ENCODE assay signal across 12 cellular contexts in the genomic region with DNA sequence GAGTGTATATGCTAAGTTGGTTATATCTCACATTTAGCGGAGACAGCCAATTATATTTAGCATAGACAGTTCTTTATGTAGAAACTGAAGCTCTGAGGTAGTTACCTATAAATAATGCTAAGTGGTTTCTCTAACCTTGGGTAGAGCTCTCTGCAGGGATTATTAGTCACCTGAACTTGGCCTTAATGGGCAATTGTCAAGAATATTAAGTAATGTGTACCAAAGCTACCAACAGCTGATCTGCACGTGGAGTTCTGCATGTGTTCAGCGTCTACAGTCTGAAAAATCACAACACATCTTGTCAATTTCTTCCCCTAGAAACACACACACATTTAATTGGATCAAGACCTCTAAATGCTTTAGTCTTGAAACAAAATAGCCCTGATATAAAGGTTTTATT.
DNase-seq lines count a peak whose midpoint lies in the region; ATAC-seq and TF ChIP-seq lines count a peak whose summit lies in the region.
"Had no signal": no experiment of that assay in that cellular context is flagged by ENCODE, and none has a peak within 500 bp of the region (broad histone marks: within the 10 kb centered on the region; RNA-seq: fewer than 3 reads in every experiment).

No MANE protein-coding gene starts in this region.

- no peaks in the 10 kb centered on the region for H3K9me3 ChIP-seq in psoas muscle
- H3K9me3 ChIP-seq in CD4-positive, alpha-beta T cell (ENCODE audit: control insufficient read depth, low read length): no peaks in the 10 kb centered on the region
- H3K9me3 ChIP-seq: A549, HAP-1 had no signal

- peaks cover 3% of the 10 kb centered on the region for H3K9me3 Mint-ChIP-seq in CD4-positive, alpha-beta T cell
- H3K9me3 Mint-ChIP-seq in activated CD8-positive, alpha-beta T cell treated with anti-CD3 and anti-CD28 coated beads for 36 hours: peaks cover 8% of the 10 kb centered on the region

- CTCF ChIA-PET in CD4-positive, alpha-beta T cell (lab: Charles Lee): no interaction called here
- CTCF ChIA-PET in activated CD8-positive, alpha-beta T cell treated with anti-CD3 and anti-CD28 coated beads for 36 hours (lab: Charles Lee): no interaction called here

- H3K4me1 ChIP-seq in psoas muscle: peaks cover 9% of the 10 kb centered on the region
- H3K4me1 ChIP-seq: A549, HAP-1 had no signal

- TF ChIP-seq CTCF in fibroblast of mammary gland (conservative IDR thresholded peaks at IDR 0.05; ENCODE audit: control insufficient read depth, insufficient read depth, low read depth, low read length) (no peak), psoas muscle (IDR thresholded peaks at IDR 0.05) (no peak)
- TF ChIP-seq CTCF in CD4-positive, alpha-beta T cell (IDR thresholded peaks at IDR 0.05): no peak
- no peak for TF ChIP-seq CTCF in activated CD8-positive, alpha-beta T cell treated with anti-CD3 and anti-CD28 coated beads for 36 hours (IDR thresholded peaks at IDR 0.05)

- H3K4me3 Mint-ChIP-seq in CD4-positive, alpha-beta T cell: no peak overlapping the region
- H3K4me3 Mint-ChIP-seq in activated CD8-positive, alpha-beta T cell treated with anti-CD3 and anti-CD28 coated beads for 36 hours: no peak overlapping the region
- H3K4me3 Mint-ChIP-seq: CD14-positive monocyte; CD8-positive, alpha-beta memory T cell had no signal

- 41 to 52% (median 44%) methylated on average over 3 of the region's 3 CpGs for WGBS in psoas muscle, 3 donors

- H3K4me3 ChIP-seq in fibroblast of mammary gland (ENCODE audit: control insufficient read depth, low read depth, low read length) (no peak overlapping the region), psoas muscle (no peak overlapping the region)
- H3K4me3 ChIP-seq: A549, HAP-1 had no signal

- H3K4me1 Mint-ChIP-seq in CD4-positive, alpha-beta T cell (ENCODE audit: low read depth): no peaks in the 10 kb centered on the region
- no peaks in the 10 kb centered on the region for H3K4me1 Mint-ChIP-seq in activated CD8-positive, alpha-beta T cell treated with anti-CD3 and anti-CD28 coated beads for 36 hours (ENCODE audit: low read depth)
- H3K4me1 Mint-ChIP-seq: CD14-positive monocyte; CD8-positive, alpha-beta memory T cell had no signal

- H3K27ac Mint-ChIP-seq in CD4-positive, alpha-beta T cell: no peak overlapping the region
- H3K27ac Mint-ChIP-seq in activated CD8-positive, alpha-beta T cell treated with anti-CD3 and anti-CD28 coated beads for 36 hours: no peak overlapping the region
- H3K27ac Mint-ChIP-seq: CD14-positive monocyte; CD8-positive, alpha-beta memory T cell had no signal

- intact Hi-C loops in psoas muscle (cut with DNase I): no loop called here
- intact Hi-C loops in CD4-positive, alpha-beta T cell (cut with DNase I, micrococcal nuclease): no loop called here
- intact Hi-C loops in activated CD8-positive, alpha-beta T cell treated with anti-CD3 and anti-CD28 coated beads for 36 hours (cut with micrococcal nuclease): no loop called here

- H3K36me3 ChIP-seq in psoas muscle (ENCODE audit: insufficient read depth in 1 of 2, low read depth in 1 of 2): no peaks in the 10 kb centered on the region
- H3K36me3 ChIP-seq: HAP-1 had no signal

- H3K36me3 Mint-ChIP-seq in CD4-positive, alpha-beta T cell (ENCODE audit: low read depth): no peaks in the 10 kb centered on the region
- no peaks in the 10 kb centered on the region for H3K36me3 Mint-ChIP-seq in activated CD8-positive, alpha-beta T cell treated with anti-CD3 and anti-CD28 coated beads for 36 hours (ENCODE audit: low read depth)
- H3K36me3 Mint-ChIP-seq: CD14-positive monocyte; CD8-positive, alpha-beta memory T cell had no signal

- no peaks in the 10 kb centered on the region for H3K27me3 ChIP-seq in psoas muscle (ENCODE audit: insufficient read depth in 3 of 3, low read length in 2 of 3)
- no peaks in the 10 kb centered on the region for H3K27me3 ChIP-seq in CD4-positive, alpha-beta T cell (ENCODE audit: control insufficient read depth, insufficient read depth, low read length)

- POLR2A ChIA-PET in CD4-positive, alpha-beta T cell (lab: Charles Lee): no interaction called here
- POLR2A ChIA-PET in activated CD8-positive, alpha-beta T cell treated with anti-CD3 and anti-CD28 coated beads for 36 hours (lab: Charles Lee): no interaction called here

- ATAC-seq in psoas muscle: peak; percentile 62 to 89 (median 80)
- no peak for ATAC-seq in CD4-positive, alpha-beta T cell (ENCODE audit: poor library complexity)
- no peak for ATAC-seq in activated CD8-positive, alpha-beta T cell treated with anti-CD3 and anti-CD28 coated beads for 36 hours
- ATAC-seq: A549 had no signal

- DNase-seq in NCI-H524 (lab: John Stamatoyannopoulos, UW): peak; percentile 23 to 45
- peak; percentile 5 for DNase-seq in fibroblast of mammary gland (ENCODE audit: low read depth)
- no peak for DNase-seq in psoas muscle
- no peak for DNase-seq in CD4-positive, alpha-beta T cell
- no peak for DNase-seq in activated CD8-positive, alpha-beta T cell treated with anti-CD3 and anti-CD28 coated beads for 36 hours
- no peak for DNase-seq in stimulated activated naive CD4-positive, alpha-beta T cell treated with Interleukin-2 at 50 U/mL for 16 hours (lab: John Stamatoyannopoulos, UW)
- DNase-seq: CD8-positive, alpha-beta memory T cell; DMS53; GF-D8 had no signal

- no peaks in the 10 kb centered on the region for H3K27me3 Mint-ChIP-seq in CD4-positive, alpha-beta T cell
- H3K27me3 Mint-ChIP-seq in activated CD8-positive, alpha-beta T cell treated with anti-CD3 and anti-CD28 coated beads for 36 hours: no peaks in the 10 kb centered on the region
- H3K27me3 Mint-ChIP-seq: CD8-positive, alpha-beta memory T cell had no signal

- peak overlapping the region; percentile 31 for H3K27ac ChIP-seq in psoas muscle
- no peak overlapping the region for H3K27ac ChIP-seq in CD4-positive, alpha-beta T cell (ENCODE audit: low read depth, low read length)
- H3K27ac ChIP-seq: A549 had no signal

Comparison
In these comparisons a context has a peak if more than half of its experiments do, and no peak if none do; other contexts are left out.
1. DNase-seq: peak in NCI-H524 (2 of 2) and fibroblast of mammary gland (single experiment); none in psoas muscle (0 of 2), CD4-positive, alpha-beta T cell (0 of 10), activated CD8-positive, alpha-beta T cell treated with anti-CD3 and anti-CD28 coated beads for 36 hours (single experiment) and stimulated activated naive CD4-positive, alpha-beta T cell treated with Interleukin-2 at 50 U/mL for 16 hours (single experiment).
2. ATAC-seq: peak in psoas muscle (4 of 4); none in CD4-positive, alpha-beta T cell (single experiment) and activated CD8-positive, alpha-beta T cell treated with anti-CD3 and anti-CD28 coated beads for 36 hours (single experiment).